In genomic region chr7:65444211-65444842, GRCh38 we compare ENCODE assay signal across 1 cellular context.
TF ChIP-seq lines count a peak whose summit lies in the region.

No MANE protein-coding gene starts in this region.

TF ChIP-seq in HepG2, 621 proteins besides CTCF, POLR2A, EP300 and RAD21 (continued from another document):
- peak; percentile 25; the same call in 1 of the 2 replicates for TF ChIP-seq ZNF281 (CRISPR knock-in tag; IDR thresholded peaks at IDR 0.05; ENCODE audit: borderline replicate concordance)
- 0 out of 2 replicates have a peak, but pooled peaks have one; percentile 10 for TF ChIP-seq GFI1 (CRISPR knock-in tag; IDR thresholded peaks at IDR 0.05; ENCODE audit: borderline replicate concordance)
- 0 out of 2 replicates have a peak, but pooled peaks have one; percentile 30 for TF ChIP-seq NCOA2 (CRISPR knock-in tag; IDR thresholded peaks at IDR 0.05)
- TF ChIP-seq ZNF780A (CRISPR knock-in tag; IDR thresholded peaks at IDR 0.05) = no peak
- TF ChIP-seq SIX4 (CRISPR knock-in tag; IDR thresholded peaks at IDR 0.05) = no peak
- TF ChIP-seq RBFOX2 (IDR thresholded peaks at IDR 0.05; ENCODE audit: low read depth, low read length) = 0 out of 2 replicates have a peak, but pooled peaks have one; percentile 21
